In the genomic region with DNA sequence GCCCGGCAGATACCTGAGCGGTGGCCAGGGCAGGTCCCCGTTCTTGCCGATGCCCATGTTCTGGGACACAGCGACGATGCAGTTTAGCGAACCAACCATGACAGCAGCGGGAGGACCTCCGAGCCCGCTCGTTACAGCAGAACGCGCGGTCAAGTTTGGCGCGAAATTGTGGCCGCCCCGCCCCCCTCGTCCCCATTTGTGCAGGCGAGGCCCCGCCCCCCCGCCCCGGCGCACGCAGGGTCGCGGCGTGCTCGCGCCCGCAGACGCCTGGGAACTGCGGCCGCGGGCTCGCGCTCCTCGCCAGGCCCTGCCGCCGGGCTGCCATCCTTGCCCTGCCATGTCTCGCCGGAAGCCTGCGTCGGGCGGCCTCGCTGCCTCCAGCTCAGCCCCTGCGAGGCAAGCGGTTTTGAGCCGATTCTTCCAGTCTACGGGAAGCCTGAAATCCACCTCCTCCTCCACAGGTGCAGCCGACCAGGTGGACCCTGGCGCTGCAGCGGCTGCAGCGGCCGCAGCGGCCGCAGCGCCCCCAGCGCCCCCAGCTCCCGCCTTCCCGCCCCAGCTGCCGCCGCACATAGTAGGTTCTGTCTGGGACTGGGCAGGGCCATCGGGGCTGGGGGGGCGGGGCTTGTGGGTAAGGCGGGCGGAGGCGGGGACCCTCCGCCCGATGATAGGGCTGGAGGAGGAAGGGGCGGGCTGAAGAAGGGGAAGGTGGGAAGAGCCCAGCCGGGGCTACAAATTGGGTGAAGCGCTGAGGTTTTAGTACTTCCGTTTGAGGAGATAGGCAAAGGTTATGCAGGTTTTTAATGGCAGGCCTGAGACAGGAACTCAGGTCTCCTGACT, we compare ENCODE assay signal across 1 cellular context.
TF ChIP-seq lines count a peak whose summit lies in the region.

A gene (minus strand): TSS at position 593 of the 840 bp plus-strand sequence. CDS start 494 bp downstream, at position 99.
A gene (plus strand): TSS at position 262 of the 840 bp plus-strand sequence. CDS start 76 bp downstream, at position 338.

TF ChIP-seq in K562, 482 proteins besides CTCF, POLR2A, EP300 and RAD21 (continued from another document and continues in another):
- TF ChIP-seq, protein P1, sequence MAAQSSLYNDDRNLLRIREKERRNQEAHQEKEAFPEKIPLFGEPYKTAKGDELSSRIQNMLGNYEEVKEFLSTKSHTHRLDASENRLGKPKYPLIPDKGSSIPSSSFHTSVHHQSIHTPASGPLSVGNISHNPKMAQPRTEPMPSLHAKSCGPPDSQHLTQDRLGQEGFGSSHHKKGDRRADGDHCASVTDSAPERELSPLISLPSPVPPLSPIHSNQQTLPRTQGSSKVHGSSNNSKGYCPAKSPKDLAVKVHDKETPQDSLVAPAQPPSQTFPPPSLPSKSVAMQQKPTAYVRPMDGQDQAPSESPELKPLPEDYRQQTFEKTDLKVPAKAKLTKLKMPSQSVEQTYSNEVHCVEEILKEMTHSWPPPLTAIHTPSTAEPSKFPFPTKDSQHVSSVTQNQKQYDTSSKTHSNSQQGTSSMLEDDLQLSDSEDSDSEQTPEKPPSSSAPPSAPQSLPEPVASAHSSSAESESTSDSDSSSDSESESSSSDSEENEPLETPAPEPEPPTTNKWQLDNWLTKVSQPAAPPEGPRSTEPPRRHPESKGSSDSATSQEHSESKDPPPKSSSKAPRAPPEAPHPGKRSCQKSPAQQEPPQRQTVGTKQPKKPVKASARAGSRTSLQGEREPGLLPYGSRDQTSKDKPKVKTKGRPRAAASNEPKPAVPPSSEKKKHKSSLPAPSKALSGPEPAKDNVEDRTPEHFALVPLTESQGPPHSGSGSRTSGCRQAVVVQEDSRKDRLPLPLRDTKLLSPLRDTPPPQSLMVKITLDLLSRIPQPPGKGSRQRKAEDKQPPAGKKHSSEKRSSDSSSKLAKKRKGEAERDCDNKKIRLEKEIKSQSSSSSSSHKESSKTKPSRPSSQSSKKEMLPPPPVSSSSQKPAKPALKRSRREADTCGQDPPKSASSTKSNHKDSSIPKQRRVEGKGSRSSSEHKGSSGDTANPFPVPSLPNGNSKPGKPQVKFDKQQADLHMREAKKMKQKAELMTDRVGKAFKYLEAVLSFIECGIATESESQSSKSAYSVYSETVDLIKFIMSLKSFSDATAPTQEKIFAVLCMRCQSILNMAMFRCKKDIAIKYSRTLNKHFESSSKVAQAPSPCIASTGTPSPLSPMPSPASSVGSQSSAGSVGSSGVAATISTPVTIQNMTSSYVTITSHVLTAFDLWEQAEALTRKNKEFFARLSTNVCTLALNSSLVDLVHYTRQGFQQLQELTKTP (IDR thresholded peaks at IDR 0.05; ENCODE audit: low read depth in 1 of 2, partially characterized antibody in 2 of 2): no peak
- TF ChIP-seq NELFE (IDR thresholded peaks at IDR 0.05; ENCODE audit: insufficient read depth, insufficient read length) (no peak), ADNP (tag; IDR thresholded peaks at IDR 0.05) (no peak), JUN (IDR thresholded peaks at IDR 0.05; ENCODE audit: borderline replicate concordance, low read depth, low read length) (no peak), JUN (CRISPR knock-in tag; IDR thresholded peaks at IDR 0.05; ENCODE audit: borderline replicate concordance) (no peak), SRSF9 (IDR thresholded peaks at IDR 0.05; ENCODE audit: borderline replicate concordance, low read depth, low read length) (no peak), KHSRP (IDR thresholded peaks at IDR 0.05) (no peak), NFE2L1 (tag; IDR thresholded peaks at IDR 0.05; ENCODE audit: borderline replicate concordance, low read depth) (no peak), BRD9 (IDR thresholded peaks at IDR 0.05; ENCODE audit: low read depth, partially characterized antibody) (no peak), TGIF2 (CRISPR knock-in tag; IDR thresholded peaks at IDR 0.05) (no peak), TAF1 (IDR thresholded peaks at IDR 0.05; ENCODE audit: control insufficient read depth, extremely low read depth, insufficient read depth, low read length, severe bottlenecking) (peak; percentile 64), NCOR1 (IDR thresholded peaks at IDR 0.05) (no peak), JUNB (CRISPR knock-in tag; conservative IDR thresholded peaks at IDR 0.05) (no peak), HMG20B (CRISPR knock-in tag; IDR thresholded peaks at IDR 0.05) (no peak), MXI1 (IDR thresholded peaks at IDR 0.05; ENCODE audit: low read depth, low read length) (no peak), MAZ (CRISPR knock-in tag; conservative IDR thresholded peaks at IDR 0.05 in 1 of 2, IDR thresholded peaks at IDR 0.05 in 1 of 2) (peak; percentile 54 to 70), SAP30 (IDR thresholded peaks at IDR 0.05; ENCODE audit: borderline replicate concordance, insufficient read depth, low read depth, low read length, poor library complexity, severe bottlenecking) (peak; percentile 90), CREBBP (IDR thresholded peaks at IDR 0.05; ENCODE audit: low read depth, low read length) (no peak), PHF20 (IDR thresholded peaks at IDR 0.05; ENCODE audit: partially characterized antibody) (no peak), POLR3G (IDR thresholded peaks at IDR 0.05; ENCODE audit: extremely low read depth, insufficient read length, insufficient replicate concordance) (no peak), ZC3H8 (IDR thresholded peaks at IDR 0.05) (no peak), ZBTB7A (IDR thresholded peaks at IDR 0.05; ENCODE audit: borderline replicate concordance, control insufficient read depth, low read depth, low read length) (peak; percentile 79), ZNF3 (CRISPR knock-in tag; IDR thresholded peaks at IDR 0.05) (no peak), SP1 (CRISPR knock-in tag; IDR thresholded peaks at IDR 0.05) (peak; percentile 47; the same call in 1 of the 2 replicates), NFE2 (IDR thresholded peaks at IDR 0.05; ENCODE audit: low read depth) (no peak), MED1 (CRISPR knock-in tag; IDR thresholded peaks at IDR 0.05; ENCODE audit: borderline replicate concordance) (no peak), RBBP5 (IDR thresholded peaks at IDR 0.05; ENCODE audit: borderline replicate concordance, insufficient read depth, low read length, poor library complexity, severe bottlenecking) (peak; percentile 80), ELF1 (tag; IDR thresholded peaks at IDR 0.05) (peak; percentile 30; the same call in 1 of the 2 replicates), CBX2 (IDR thresholded peaks at IDR 0.05; ENCODE audit: insufficient read depth, low read length, poor library complexity, severe bottlenecking) (no peak), ZNF785 (CRISPR knock-in tag; IDR thresholded peaks at IDR 0.05) (no peak), NR4A1 (CRISPR knock-in tag; IDR thresholded peaks at IDR 0.05) (no peak), NR4A1 (tag; IDR thresholded peaks at IDR 0.05) (no peak), E2F3 (CRISPR knock-in tag; IDR thresholded peaks at IDR 0.05) (no peak), TEAD2 (tag; IDR thresholded peaks at IDR 0.05) (no peak), POU5F1 (IDR thresholded peaks at IDR 0.05; ENCODE audit: borderline replicate concordance, low read depth, low read length, partially characterized antibody) (no peak), CBX8 (IDR thresholded peaks at IDR 0.05; ENCODE audit: borderline replicate concordance, extremely low read depth, low read depth, low read length, poor library complexity, severe bottlenecking) (no peak), SMARCA5 (IDR thresholded peaks at IDR 0.05) (no peak), DPF2 (IDR thresholded peaks at IDR 0.05) (no peak), KLF1 (tag; IDR thresholded peaks at IDR 0.05) (no peak), ZNF263 (CRISPR knock-in tag; IDR thresholded peaks at IDR 0.05; ENCODE audit: borderline replicate concordance) (0 out of 2 replicates have a peak, but pooled peaks have one; percentile 8)
- TF ChIP-seq, protein P2, sequence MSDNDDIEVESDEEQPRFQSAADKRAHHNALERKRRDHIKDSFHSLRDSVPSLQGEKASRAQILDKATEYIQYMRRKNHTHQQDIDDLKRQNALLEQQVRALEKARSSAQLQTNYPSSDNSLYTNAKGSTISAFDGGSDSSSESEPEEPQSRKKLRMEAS (CRISPR knock-in tag; IDR thresholded peaks at IDR 0.05): no peak
- TF ChIP-seq, protein P3, sequence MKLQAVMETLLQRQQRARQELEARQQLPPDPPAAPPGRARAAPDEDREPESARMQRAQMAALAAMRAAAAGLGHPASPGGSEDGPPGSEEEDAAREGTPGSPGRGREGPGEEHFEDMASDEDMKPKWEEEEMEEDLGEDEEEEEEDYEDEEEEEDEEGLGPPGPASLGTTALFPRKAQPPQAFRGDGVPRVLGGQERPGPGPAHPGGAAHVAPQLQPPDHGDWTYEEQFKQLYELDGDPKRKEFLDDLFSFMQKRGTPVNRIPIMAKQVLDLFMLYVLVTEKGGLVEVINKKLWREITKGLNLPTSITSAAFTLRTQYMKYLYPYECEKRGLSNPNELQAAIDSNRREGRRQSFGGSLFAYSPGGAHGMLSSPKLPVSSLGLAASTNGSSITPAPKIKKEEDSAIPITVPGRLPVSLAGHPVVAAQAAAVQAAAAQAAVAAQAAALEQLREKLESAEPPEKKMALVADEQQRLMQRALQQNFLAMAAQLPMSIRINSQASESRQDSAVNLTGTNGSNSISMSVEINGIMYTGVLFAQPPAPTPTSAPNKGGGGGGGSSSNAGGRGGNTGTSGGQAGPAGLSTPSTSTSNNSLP (IDR thresholded peaks at IDR 0.05; ENCODE audit: borderline replicate concordance, low read depth, low read length): no peak
- TF ChIP-seq, protein P4, sequence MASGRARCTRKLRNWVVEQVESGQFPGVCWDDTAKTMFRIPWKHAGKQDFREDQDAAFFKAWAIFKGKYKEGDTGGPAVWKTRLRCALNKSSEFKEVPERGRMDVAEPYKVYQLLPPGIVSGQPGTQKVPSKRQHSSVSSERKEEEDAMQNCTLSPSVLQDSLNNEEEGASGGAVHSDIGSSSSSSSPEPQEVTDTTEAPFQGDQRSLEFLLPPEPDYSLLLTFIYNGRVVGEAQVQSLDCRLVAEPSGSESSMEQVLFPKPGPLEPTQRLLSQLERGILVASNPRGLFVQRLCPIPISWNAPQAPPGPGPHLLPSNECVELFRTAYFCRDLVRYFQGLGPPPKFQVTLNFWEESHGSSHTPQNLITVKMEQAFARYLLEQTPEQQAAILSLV (tag; IDR thresholded peaks at IDR 0.05): no peak
- TF ChIP-seq, protein P5, sequence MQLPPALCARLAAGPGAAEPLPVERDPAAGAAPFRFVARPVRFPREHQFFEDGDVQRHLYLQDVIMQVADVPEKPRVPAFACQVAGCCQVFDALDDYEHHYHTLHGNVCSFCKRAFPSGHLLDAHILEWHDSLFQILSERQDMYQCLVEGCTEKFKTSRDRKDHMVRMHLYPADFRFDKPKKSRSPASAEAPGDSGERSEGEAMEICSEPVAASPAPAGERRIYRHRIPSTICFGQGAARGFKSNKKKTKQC (CRISPR knock-in tag; IDR thresholded peaks at IDR 0.05): 0 out of 2 replicates have a peak, but pooled peaks have one; percentile 41
- TF ChIP-seq, protein P6, sequence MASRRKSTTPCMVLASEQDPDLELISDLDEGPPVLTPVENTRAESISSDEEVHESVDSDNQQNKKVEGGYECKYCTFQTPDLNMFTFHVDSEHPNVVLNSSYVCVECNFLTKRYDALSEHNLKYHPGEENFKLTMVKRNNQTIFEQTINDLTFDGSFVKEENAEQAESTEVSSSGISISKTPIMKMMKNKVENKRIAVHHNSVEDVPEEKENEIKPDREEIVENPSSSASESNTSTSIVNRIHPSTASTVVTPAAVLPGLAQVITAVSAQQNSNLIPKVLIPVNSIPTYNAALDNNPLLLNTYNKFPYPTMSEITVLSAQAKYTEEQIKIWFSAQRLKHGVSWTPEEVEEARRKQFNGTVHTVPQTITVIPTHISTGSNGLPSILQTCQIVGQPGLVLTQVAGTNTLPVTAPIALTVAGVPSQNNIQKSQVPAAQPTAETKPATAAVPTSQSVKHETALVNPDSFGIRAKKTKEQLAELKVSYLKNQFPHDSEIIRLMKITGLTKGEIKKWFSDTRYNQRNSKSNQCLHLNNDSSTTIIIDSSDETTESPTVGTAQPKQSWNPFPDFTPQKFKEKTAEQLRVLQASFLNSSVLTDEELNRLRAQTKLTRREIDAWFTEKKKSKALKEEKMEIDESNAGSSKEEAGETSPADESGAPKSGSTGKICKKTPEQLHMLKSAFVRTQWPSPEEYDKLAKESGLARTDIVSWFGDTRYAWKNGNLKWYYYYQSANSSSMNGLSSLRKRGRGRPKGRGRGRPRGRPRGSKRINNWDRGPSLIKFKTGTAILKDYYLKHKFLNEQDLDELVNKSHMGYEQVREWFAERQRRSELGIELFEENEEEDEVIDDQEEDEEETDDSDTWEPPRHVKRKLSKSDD (conservative IDR thresholded peaks at IDR 0.05; ENCODE audit: low read length): no peak
- TF ChIP-seq, protein P7, sequence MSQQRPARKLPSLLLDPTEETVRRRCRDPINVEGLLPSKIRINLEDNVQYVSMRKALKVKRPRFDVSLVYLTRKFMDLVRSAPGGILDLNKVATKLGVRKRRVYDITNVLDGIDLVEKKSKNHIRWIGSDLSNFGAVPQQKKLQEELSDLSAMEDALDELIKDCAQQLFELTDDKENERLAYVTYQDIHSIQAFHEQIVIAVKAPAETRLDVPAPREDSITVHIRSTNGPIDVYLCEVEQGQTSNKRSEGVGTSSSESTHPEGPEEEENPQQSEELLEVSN (IDR thresholded peaks at IDR 0.05; ENCODE audit: borderline replicate concordance in 1 of 2, extremely low read depth in 1 of 2, insufficient read depth in 1 of 2, insufficient read length in 1 of 2, low read depth in 1 of 2, low read length in 1 of 2, poor library complexity in 1 of 2, severe bottlenecking in 1 of 2): peak in 1 of 2 experiments; percentile 59
- TF ChIP-seq, protein P8, sequence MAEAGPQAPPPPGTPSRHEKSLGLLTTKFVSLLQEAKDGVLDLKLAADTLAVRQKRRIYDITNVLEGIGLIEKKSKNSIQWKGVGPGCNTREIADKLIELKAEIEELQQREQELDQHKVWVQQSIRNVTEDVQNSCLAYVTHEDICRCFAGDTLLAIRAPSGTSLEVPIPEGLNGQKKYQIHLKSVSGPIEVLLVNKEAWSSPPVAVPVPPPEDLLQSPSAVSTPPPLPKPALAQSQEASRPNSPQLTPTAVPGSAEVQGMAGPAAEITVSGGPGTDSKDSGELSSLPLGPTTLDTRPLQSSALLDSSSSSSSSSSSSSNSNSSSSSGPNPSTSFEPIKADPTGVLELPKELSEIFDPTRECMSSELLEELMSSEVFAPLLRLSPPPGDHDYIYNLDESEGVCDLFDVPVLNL (CRISPR knock-in tag; IDR thresholded peaks at IDR 0.05; ENCODE audit: low read depth): peak; percentile 84; the same call in 1 of the 2 replicates
- TF ChIP-seq, protein P9, sequence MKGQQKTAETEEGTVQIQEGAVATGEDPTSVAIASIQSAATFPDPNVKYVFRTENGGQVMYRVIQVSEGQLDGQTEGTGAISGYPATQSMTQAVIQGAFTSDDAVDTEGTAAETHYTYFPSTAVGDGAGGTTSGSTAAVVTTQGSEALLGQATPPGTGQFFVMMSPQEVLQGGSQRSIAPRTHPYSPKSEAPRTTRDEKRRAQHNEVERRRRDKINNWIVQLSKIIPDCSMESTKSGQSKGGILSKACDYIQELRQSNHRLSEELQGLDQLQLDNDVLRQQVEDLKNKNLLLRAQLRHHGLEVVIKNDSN (CRISPR knock-in tag; IDR thresholded peaks at IDR 0.05): no peak
